1 cellular context compared by ENCODE assay signal in the genomic region with DNA sequence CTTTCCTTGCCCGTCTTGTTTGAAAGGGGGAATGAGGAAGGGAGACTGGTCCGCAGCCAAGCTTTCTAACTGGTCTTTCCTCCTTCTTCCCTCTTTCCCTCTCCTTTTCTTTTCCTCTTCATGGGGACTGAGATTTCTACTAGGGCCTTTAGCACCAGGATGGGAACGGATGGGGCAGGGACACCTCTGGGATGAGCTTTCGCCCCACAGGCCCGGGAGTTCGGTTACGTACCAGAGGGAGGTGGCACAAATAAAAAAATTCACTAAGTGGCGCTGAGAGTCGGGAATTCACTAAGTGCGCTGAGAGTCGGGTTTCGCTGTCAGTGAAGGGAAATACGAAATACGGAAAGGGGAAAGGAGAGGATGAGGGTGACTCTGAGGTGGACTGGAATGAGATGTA.
TF ChIP-seq lines count a peak whose summit lies in the region.

No MANE protein-coding gene starts in this region.

TF ChIP-seq in K562, 482 proteins besides CTCF, POLR2A, EP300 and RAD21:
- TF ChIP-seq SMAD4 (CRISPR knock-in tag; conservative IDR thresholded peaks at IDR 0.05) (no peak), SUPT5H (IDR thresholded peaks at IDR 0.05) (0 out of 2 replicates have a peak, but pooled peaks have one; percentile 34), ZEB2 (IDR thresholded peaks at IDR 0.05) (no peak), HNRNPK (IDR thresholded peaks at IDR 0.05; ENCODE audit: low read depth, low read length, poor library complexity, severe bottlenecking) (no peak), C11orf30 (IDR thresholded peaks at IDR 0.05; ENCODE audit: low read depth) (no peak), CBX3 (IDR thresholded peaks at IDR 0.05; ENCODE audit: borderline replicate concordance in 1 of 2, low read length in 2 of 2) (no peak), ASH1L (IDR thresholded peaks at IDR 0.05; ENCODE audit: borderline replicate concordance, low read depth, partially characterized antibody) (no peak)
- TF ChIP-seq, protein P1, sequence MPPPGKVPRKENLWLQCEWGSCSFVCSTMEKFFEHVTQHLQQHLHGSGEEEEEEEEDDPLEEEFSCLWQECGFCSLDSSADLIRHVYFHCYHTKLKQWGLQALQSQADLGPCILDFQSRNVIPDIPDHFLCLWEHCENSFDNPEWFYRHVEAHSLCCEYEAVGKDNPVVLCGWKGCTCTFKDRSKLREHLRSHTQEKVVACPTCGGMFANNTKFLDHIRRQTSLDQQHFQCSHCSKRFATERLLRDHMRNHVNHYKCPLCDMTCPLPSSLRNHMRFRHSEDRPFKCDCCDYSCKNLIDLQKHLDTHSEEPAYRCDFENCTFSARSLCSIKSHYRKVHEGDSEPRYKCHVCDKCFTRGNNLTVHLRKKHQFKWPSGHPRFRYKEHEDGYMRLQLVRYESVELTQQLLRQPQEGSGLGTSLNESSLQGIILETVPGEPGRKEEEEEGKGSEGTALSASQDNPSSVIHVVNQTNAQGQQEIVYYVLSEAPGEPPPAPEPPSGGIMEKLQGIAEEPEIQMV (tag; conservative IDR thresholded peaks at IDR 0.05; ENCODE audit: low read depth) = no peak
- TF ChIP-seq, protein P2, sequence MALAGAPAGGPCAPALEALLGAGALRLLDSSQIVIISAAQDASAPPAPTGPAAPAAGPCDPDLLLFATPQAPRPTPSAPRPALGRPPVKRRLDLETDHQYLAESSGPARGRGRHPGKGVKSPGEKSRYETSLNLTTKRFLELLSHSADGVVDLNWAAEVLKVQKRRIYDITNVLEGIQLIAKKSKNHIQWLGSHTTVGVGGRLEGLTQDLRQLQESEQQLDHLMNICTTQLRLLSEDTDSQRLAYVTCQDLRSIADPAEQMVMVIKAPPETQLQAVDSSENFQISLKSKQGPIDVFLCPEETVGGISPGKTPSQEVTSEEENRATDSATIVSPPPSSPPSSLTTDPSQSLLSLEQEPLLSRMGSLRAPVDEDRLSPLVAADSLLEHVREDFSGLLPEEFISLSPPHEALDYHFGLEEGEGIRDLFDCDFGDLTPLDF (CRISPR knock-in tag; IDR thresholded peaks at IDR 0.05) = no peak
